9 cellular contexts compared by ENCODE assay signal in genomic region chr3:32460031-32460749, GRCh38. TPM values are rescaled to one million over a fixed set of nuclear protein-coding genes. Genes with fewer than 3 reads are reported as not detected.
A peak's percentile ranks its signal among the peaks of the same experiment; 100 is the strongest.
DNase-seq lines count a peak whose midpoint lies in the region; ATAC-seq and TF ChIP-seq lines count a peak whose summit lies in the region.
"Had no signal": no experiment of that assay in that cellular context is flagged by ENCODE, and none has a peak within 500 bp of the region (broad histone marks: within the 10 kb centered on the region; RNA-seq: fewer than 3 reads in every experiment).

No MANE protein-coding gene starts in this region.

- peaks cover 3% of the 10 kb centered on the region; the same call in 1 of the 2 replicates for H3F3A ChIP-seq in GM23338 (replicated peaks; ENCODE audit: low read depth)

- H3K9me3 Mint-ChIP-seq in GM23338 = no peaks in the 10 kb centered on the region
- H3K9me3 Mint-ChIP-seq in activated CD4-positive, alpha-beta memory T cell treated with anti-CD3 and anti-CD28 coated beads for 36 hours = no peaks in the 10 kb centered on the region

- H3K27me3 ChIP-seq in GM23338 (ENCODE audit: insufficient read depth) (no peaks in the 10 kb centered on the region), hepatocyte (no peaks in the 10 kb centered on the region)

- peaks cover 10% of the 10 kb centered on the region for H3K27me3 Mint-ChIP-seq in GM23338 (ENCODE audit: insufficient read depth, low read depth, poor library complexity)
- no peaks in the 10 kb centered on the region for H3K27me3 Mint-ChIP-seq in activated CD4-positive, alpha-beta memory T cell treated with anti-CD3 and anti-CD28 coated beads for 36 hours

- peaks cover 41% of the 10 kb centered on the region for H3K4me1 ChIP-seq in GM23338 (ENCODE audit: insufficient read depth)
- H3K4me1 ChIP-seq in hepatocyte (ENCODE audit: insufficient read depth) = peaks cover 14% of the 10 kb centered on the region

- H3K4me3 ChIP-seq in GM23338 (peak overlapping the region; percentile 34), hepatocyte (no peak overlapping the region)

- H3K36me3 Mint-ChIP-seq in GM23338 (ENCODE audit: low read depth) = no peaks in the 10 kb centered on the region; the same call in 2 of the 3 replicates
- H3K36me3 Mint-ChIP-seq in activated CD4-positive, alpha-beta memory T cell treated with anti-CD3 and anti-CD28 coated beads for 36 hours = peaks cover 6% of the 10 kb centered on the region

- H3K4me3 Mint-ChIP-seq in GM23338 = peak overlapping the region; percentile 62
- peak overlapping the region; percentile 63 for H3K4me3 Mint-ChIP-seq in activated CD4-positive, alpha-beta memory T cell treated with anti-CD3 and anti-CD28 coated beads for 36 hours

- H3K36me3 ChIP-seq in GM23338 (ENCODE audit: insufficient read depth) = no peaks in the 10 kb centered on the region
- no peaks in the 10 kb centered on the region for H3K36me3 ChIP-seq in hepatocyte (replicated peaks; ENCODE audit: insufficient read depth, low read depth)

- POLR2A ChIA-PET in activated CD4-positive, alpha-beta memory T cell treated with anti-CD3 and anti-CD28 coated beads for 36 hours (lab: Charles Lee) = interaction anchor here (1.6 kb wide), 1 partner anchor 27 kb away, joined by 9 read pairs; no protein-coding TSS in a partner anchor

- H2AFZ ChIP-seq in GM23338 (no peak overlapping the region), hepatocyte (no peak overlapping the region)

- peak overlapping the region; percentile 97 for H3K27ac ChIP-seq in GM23338 (ENCODE audit: low read depth)
- H3K27ac ChIP-seq in hepatocyte = no peak overlapping the region

- H3K9me2 ChIP-seq in GM23338 (ENCODE audit: insufficient read depth) (no peaks in the 10 kb centered on the region), hepatocyte (replicated peaks; ENCODE audit: insufficient read depth) (no peaks in the 10 kb centered on the region)

- H3K27ac Mint-ChIP-seq in GM23338 = no peak overlapping the region; the same call in none of the 2 replicates
- H3K27ac Mint-ChIP-seq in activated CD4-positive, alpha-beta memory T cell treated with anti-CD3 and anti-CD28 coated beads for 36 hours = no peak overlapping the region

- intact Hi-C loops in activated CD4-positive, alpha-beta memory T cell treated with anti-CD3 and anti-CD28 coated beads for 36 hours (cut with micrococcal nuclease) = loop anchor here (1.0 to 2.0 kb wide), 3 partner anchors 27 to 59 kb away; no protein-coding TSS in a partner anchor

- H3K4me2 ChIP-seq in GM23338 (peak overlapping the region; percentile 71), hepatocyte (no peak overlapping the region)

- no peaks in the 10 kb centered on the region for H3K79me2 ChIP-seq in GM23338 (replicated peaks; ENCODE audit: insufficient read depth)
- H3K79me2 ChIP-seq in hepatocyte = no peaks in the 10 kb centered on the region

- CTCF ChIA-PET in activated CD4-positive, alpha-beta memory T cell treated with anti-CD3 and anti-CD28 coated beads for 36 hours (lab: Charles Lee) = interaction anchor here (0.8 to 1.9 kb wide), 4 partner anchors 9 to 85 kb away, joined by 3 to 11 read pairs (median 6); no protein-coding TSS in a partner anchor

- 42% methylated on average over 15 of the region's 15 CpGs for WGBS in hepatocyte (ENCODE audit: low lambda C conversion rate, missing lambda C conversion rate)

- no peaks in the 10 kb centered on the region for H3K9me3 ChIP-seq in hepatocyte (ENCODE audit: low read depth)

- H4K20me1 ChIP-seq in GM23338 (replicated peaks; ENCODE audit: insufficient read depth) = no peaks in the 10 kb centered on the region
- no peaks in the 10 kb centered on the region for H4K20me1 ChIP-seq in hepatocyte (ENCODE audit: insufficient read depth, poor library complexity, severe bottlenecking)

- in situ Hi-C loops in GM13977 (cut with MboI; ENCODE audit: low pct_unique_long_range_greater_than_20kb, low sequenced_read_pairs, unreplicated experiment) = no loop called here

- DNase-seq in GM13977 (ENCODE audit: low spot score) = peak; percentile 85
- peak; percentile 98 for DNase-seq in GM23338 (ENCODE audit: low spot score)
- peak; percentile 40 for DNase-seq in NCI-H1092 (lab: John Stamatoyannopoulos, UW)
- DNase-seq in activated CD4-positive, alpha-beta memory T cell treated with anti-CD3 and anti-CD28 coated beads for 36 hours = peak; percentile 86
- DNase-seq in hepatocyte (ENCODE audit: low spot score) = peak; percentile 28
- peak; percentile 33 to 63 for DNase-seq in stimulated activated CD8-positive, alpha-beta memory T cell treated with anti-CD3 and anti-CD28 coated beads, Interleukin-7, amount 100 ng/mL, for 48 hours (ENCODE audit: extremely low read depth in 1 of 2, low read depth in 1 of 2)
- DNase-seq in NOMO-1 treated with dmso at 0.1 percent for 144 hours (lab: John Stamatoyannopoulos, UW; ENCODE audit: unreplicated experiment) = no peak
- DNase-seq in NCI-H1048 (lab: John Stamatoyannopoulos, UW) = no peak
- DNase-seq: IMR-90 had no signal

- H3K4me1 Mint-ChIP-seq in GM23338 = peaks cover 21% of the 10 kb centered on the region
- peaks cover 31% of the 10 kb centered on the region for H3K4me1 Mint-ChIP-seq in activated CD4-positive, alpha-beta memory T cell treated with anti-CD3 and anti-CD28 coated beads for 36 hours (ENCODE audit: low read depth)

- TF ChIP-seq CTCF in GM13977 (IDR thresholded peaks at IDR 0.05; ENCODE audit: extremely low read depth, insufficient read depth, missing control alignments) = no peak
- no peak for TF ChIP-seq CTCF in GM23338 (conservative IDR thresholded peaks at IDR 0.05; ENCODE audit: low read depth in 2 of 2)
- TF ChIP-seq CTCF in hepatocyte (IDR thresholded peaks at IDR 0.05; ENCODE audit: poor library complexity) = no peak

- ATAC-seq in GM23338 = peak; percentile 91

TF ChIP-seq in GM23338, 12 proteins besides CTCF, POLR2A, EP300 and RAD21 (continues in another document):
- TF ChIP-seq JUNB (IDR thresholded peaks at IDR 0.05; ENCODE audit: unreplicated experiment) (no peak), ETS1 (IDR thresholded peaks at IDR 0.05) (0 out of 2 replicates have a peak, but pooled peaks have one; percentile 39), ZNF114 (CRISPR knock-in tag; IDR thresholded peaks at IDR 0.05) (no peak), EZH2phosphoT487 (IDR thresholded peaks at IDR 0.05; ENCODE audit: unreplicated experiment) (no peak)

RNA-seq across cellular contexts. Expression of gene CMTM6, which starts 42.5 kb away (rescaled TPM):
- 78.0 and 123 TPM in 2 replicates for total RNA-seq in GM23338 (2014; rRNA removed; shearing (Covaris generic))
- polyA plus RNA-seq in GM23338 (2016; fragmentation: Nextera tagmentation; extraction: Ambion mirVana) (34.9 and 42.3 TPM in 2 replicates), hepatocyte (82.7 TPM in 2 replicates)
- total RNA-seq in activated CD4-positive, alpha-beta memory T cell treated with anti-CD3 and anti-CD28 coated beads for 36 hours = 10 to 100 TPM; 87.7 to 89.1 TPM
- total RNA-seq in hepatocyte = 125 and 133 TPM in 2 replicates

Comparison
In these comparisons a context has a peak if more than half of its experiments do, and no peak if none do; other contexts are left out.
1. DNase-seq: peak in GM13977 (single experiment), GM23338 (single experiment), NCI-H1092 (single experiment), activated CD4-positive, alpha-beta memory T cell treated with anti-CD3 and anti-CD28 coated beads for 36 hours (single experiment), hepatocyte (single experiment) and stimulated activated CD8-positive, alpha-beta memory T cell treated with anti-CD3 and anti-CD28 coated beads, Interleukin-7, amount 100 ng/mL, for 48 hours (2 of 2); none in NOMO-1 treated with dmso at 0.1 percent for 144 hours (single experiment) and NCI-H1048 (single experiment).